1 cellular context compared by ENCODE assay signal in genomic region chr12:124995200-124995961, GRCh38.
TF ChIP-seq lines count a peak whose summit lies in the region.

No MANE protein-coding gene starts in this region.

TF ChIP-seq in K562, 482 proteins besides CTCF, POLR2A, EP300 and RAD21 (continued from another document):
- no peak for TF ChIP-seq ARID4B (CRISPR knock-in tag; IDR thresholded peaks at IDR 0.05)
- TF ChIP-seq FOXJ3 (CRISPR knock-in tag; IDR thresholded peaks at IDR 0.05): no peak
- no peak for TF ChIP-seq JUND (IDR thresholded peaks at IDR 0.05; ENCODE audit: borderline replicate concordance, low read depth, low read length)
- TF ChIP-seq JUND (tag; IDR thresholded peaks at IDR 0.05; ENCODE audit: borderline replicate concordance, low read depth, low read length): no peak
- peak; percentile 85 for TF ChIP-seq L3MBTL2 (IDR thresholded peaks at IDR 0.05)
- TF ChIP-seq SMARCA5 (IDR thresholded peaks at IDR 0.05): peak; percentile 83
- no peak for TF ChIP-seq KDM5B (IDR thresholded peaks at IDR 0.05; ENCODE audit: insufficient replicate concordance, low read depth, low read length)
- no peak for TF ChIP-seq PTBP1 (IDR thresholded peaks at IDR 0.05; ENCODE audit: low read depth, low read length)
- peak; percentile 47 for TF ChIP-seq PHF20 (IDR thresholded peaks at IDR 0.05; ENCODE audit: partially characterized antibody)
- TF ChIP-seq ZNF445 (CRISPR knock-in tag; IDR thresholded peaks at IDR 0.05; ENCODE audit: low read depth): no peak
- peak; percentile 98 for TF ChIP-seq BCOR (IDR thresholded peaks at IDR 0.05)
- TF ChIP-seq ZNF318 (IDR thresholded peaks at IDR 0.05; ENCODE audit: borderline replicate concordance in 1 of 2, low read depth in 1 of 2): no peak
- TF ChIP-seq E2F6 (IDR thresholded peaks at IDR 0.05; ENCODE audit: borderline replicate concordance in 1 of 2, extremely low read depth in 1 of 2, insufficient read depth in 1 of 2, insufficient read length in 1 of 2, low read depth in 1 of 2, low read length in 1 of 2, poor library complexity in 1 of 2, severe bottlenecking in 1 of 2): peak; percentile 93 to 96
- TF ChIP-seq ZBTB17 (CRISPR knock-in tag; IDR thresholded peaks at IDR 0.05): no peak
- TF ChIP-seq KDM1A (IDR thresholded peaks at IDR 0.05): peak; percentile 85 to 93
- TF ChIP-seq ADNP (tag; IDR thresholded peaks at IDR 0.05): peak; percentile 93
